In genomic region chr3:56219894-56220805, GRCh38 we compare ENCODE assay signal across 22 cellular contexts.
DNase-seq lines count a peak whose midpoint lies in the region; ATAC-seq, FAIRE-seq and TF ChIP-seq lines count a peak whose summit lies in the region.
"Had no signal": no experiment of that assay in that cellular context is flagged by ENCODE, and none has a peak within 500 bp of the region (broad histone marks: within the 10 kb centered on the region; RNA-seq: fewer than 3 reads in every experiment).

No MANE protein-coding gene starts in this region.

- H3K18ac ChIP-seq in IMR-90 (ENCODE audit: low read depth, low read length): no peak overlapping the region

- no peak overlapping the region for H3K27ac ChIP-seq in IMR-90 (ENCODE audit: insufficient read depth, low read length)
- no peak overlapping the region for H3K27ac ChIP-seq in astrocyte (ENCODE audit: low read depth, low read length)
- H3K27ac ChIP-seq: colonic mucosa, RWPE1, WERI-Rb-1 had no signal

- H3K27ac Mint-ChIP-seq in astrocyte (ENCODE audit: unreplicated experiment): peak overlapping the region; percentile 50
- no peak overlapping the region for H3K27ac Mint-ChIP-seq in effector memory CD8-positive, alpha-beta T cell
- H3K27ac Mint-ChIP-seq: activated naive CD8-positive, alpha-beta T cell treated with anti-CD3 and anti-CD28 coated beads, Interleukin-2, amount 50 U/mL, for 24 hours; CD4-positive, alpha-beta memory T cell; T-helper 2 cell treated with Interferon-gamma antibody and Interleukin-4, amounts not matched to agents 5 μg/mL and 100 μg/mL, for 36 hours had no signal

- no peaks in the 10 kb centered on the region for H3K9me1 ChIP-seq in IMR-90 (ENCODE audit: insufficient read depth, low read length)

- H3K4me3 Mint-ChIP-seq in astrocyte (ENCODE audit: unreplicated experiment): no peak overlapping the region
- no peak overlapping the region for H3K4me3 Mint-ChIP-seq in effector memory CD8-positive, alpha-beta T cell
- H3K4me3 Mint-ChIP-seq: activated naive CD8-positive, alpha-beta T cell treated with anti-CD3 and anti-CD28 coated beads, Interleukin-2, amount 50 U/mL, for 24 hours; brain; CD4-positive, alpha-beta memory T cell; T-helper 2 cell treated with Interferon-gamma antibody and Interleukin-4, amounts not matched to agents 5 μg/mL and 100 μg/mL, for 36 hours had no signal

- no peak overlapping the region for H3K14ac ChIP-seq in IMR-90 (replicated peaks; ENCODE audit: low read depth, low read length)

- H4K20me1 ChIP-seq in IMR-90 (ENCODE audit: insufficient read depth, low read length): no peaks in the 10 kb centered on the region
- no peaks in the 10 kb centered on the region for H4K20me1 ChIP-seq in astrocyte (ENCODE audit: insufficient read depth, low read length)

- no peak overlapping the region for H2BK15ac ChIP-seq in IMR-90 (ENCODE audit: low read depth, low read length)

- no peak overlapping the region for H3K56ac ChIP-seq in IMR-90 (ENCODE audit: extremely low read depth, insufficient read depth, low read length)

- no TSS peak for BruUV-seq in IMR-90 (replicated peaks; lab: Mats Ljungman, UMichigan)

- H3K4me2 ChIP-seq in IMR-90 (ENCODE audit: low read depth, low read length) (no peak overlapping the region), astrocyte (ENCODE audit: low read length) (no peak overlapping the region)

- DNase-seq in IMR-90 (no peak), astrocyte (ENCODE audit: low read depth) (no peak), kidney glomerular epithelial cell (lab: John Stamatoyannopoulos, UW) (peak; percentile 46), retina (no peak), NOMO-1 treated with dmso at 0.1 percent for 144 hours (lab: John Stamatoyannopoulos, UW; ENCODE audit: unreplicated experiment) (no peak)
- DNase-seq in effector memory CD8-positive, alpha-beta T cell: no peak
- DNase-seq: activated CD4-positive, alpha-beta T cell treated with anti-CD3 and anti-CD28 coated beads, Interleukin-2, amount 50 U/mL, for 1 hour; activated effector memory CD4-positive, alpha-beta T cell treated with Interleukin-2 at 50 U/mL for 16 hours; activated naive CD8-positive, alpha-beta T cell treated with anti-CD3 and anti-CD28 coated beads, Interleukin-2, amount 50 U/mL, for 24 hours; CD4-positive, alpha-beta memory T cell; colonic mucosa; glutamatergic neuron; NCI-H1436 treated with DMSO at 0.1 percent for 48 hours; NCI-H526 treated with DMSO at 0.1 percent for 48 hours; stimulated activated CD4-positive, alpha-beta T cell treated with anti-CD3 and anti-CD28 coated beads, Interleukin-4, amount 100 ng/mL, for 24 hours; stimulated activated naive CD8-positive, alpha-beta T cell treated with anti-CD3 and anti-CD28 coated beads, Interleukin-15, Interleukin-2, amounts not matched to agents 100 U/mL and 50 U/mL, for 24 hours; WERI-Rb-1 had no signal

- H2AK9ac ChIP-seq in IMR-90 (replicated peaks; ENCODE audit: low read depth, low read length, poor library complexity): no peak overlapping the region

- no peak overlapping the region for H4K5ac ChIP-seq in IMR-90 (ENCODE audit: low read depth, low read length)

- H3K4me3 ChIP-seq in IMR-90 (ENCODE audit: insufficient read depth, low read depth, low read length) (no peak overlapping the region), astrocyte (ENCODE audit: insufficient read depth, low read depth, low read length) (no peak overlapping the region)
- H3K4me3 ChIP-seq: colonic mucosa had no signal

- no peak for TF ChIP-seq RAD21 in IMR-90 (IDR thresholded peaks at IDR 0.05; ENCODE audit: low read length)

- H3K27me3 ChIP-seq in IMR-90 (ENCODE audit: control insufficient read depth, insufficient read depth, low read length) (no peaks in the 10 kb centered on the region), astrocyte (ENCODE audit: insufficient read depth, low read length) (no peaks in the 10 kb centered on the region)
- H3K27me3 ChIP-seq: colonic mucosa had no signal

- no peak overlapping the region for H2BK120ac ChIP-seq in IMR-90 (ENCODE audit: low read depth, low read length)

- no peak for ATAC-seq in IMR-90 (ENCODE audit: low read depth)
- ATAC-seq in effector memory CD8-positive, alpha-beta T cell (replicated peaks): no peak
- no peak for ATAC-seq in HG02610 (IDR thresholded peaks at IDR 0.05; ENCODE audit: unreplicated experiment)
- ATAC-seq: activated naive CD8-positive, alpha-beta T cell treated with anti-CD3 and anti-CD28 coated beads, Interleukin-2, amount 50 U/mL, for 24 hours; stimulated activated naive CD8-positive, alpha-beta T cell treated with anti-CD3 and anti-CD28 coated beads, Interleukin-15, Interleukin-2, amounts not matched to agents 100 U/mL and 50 U/mL, for 24 hours had no signal

- in situ Hi-C loops in IMR-90 (cut with MboI; ENCODE audit: low sequenced_read_pairs): no loop called here

- H3K36me3 ChIP-seq in IMR-90 (ENCODE audit: control insufficient read depth, insufficient read depth, low read length) (no peaks in the 10 kb centered on the region), astrocyte (ENCODE audit: insufficient read depth, low read length) (no peaks in the 10 kb centered on the region)
- H3K36me3 ChIP-seq: colonic mucosa, WERI-Rb-1 had no signal

- no CpG with 5 or more reads among the region's 11 CpGs for WGBS in IMR-90 (ENCODE audit: extremely low coverage in 2 of 2, insufficient read length in 1 of 2), 2 experiments

- H3K9me3 Mint-ChIP-seq in astrocyte (ENCODE audit: unreplicated experiment): no peaks in the 10 kb centered on the region
- peaks cover 0 to 2% of the 10 kb centered on the region in 2 donors for H3K9me3 Mint-ChIP-seq in effector memory CD8-positive, alpha-beta T cell
- H3K9me3 Mint-ChIP-seq: activated naive CD8-positive, alpha-beta T cell treated with anti-CD3 and anti-CD28 coated beads, Interleukin-2, amount 50 U/mL, for 24 hours; CD4-positive, alpha-beta memory T cell; T-helper 2 cell treated with Interferon-gamma antibody and Interleukin-4, amounts not matched to agents 5 μg/mL and 100 μg/mL, for 36 hours had no signal

- dilution Hi-C loops in IMR-90 (cut with HindIII; ENCODE audit: low sequenced_read_pairs, unreplicated experiment): no loop called here

- no peaks in the 10 kb centered on the region for H3K79me2 ChIP-seq in astrocyte (ENCODE audit: insufficient read depth, low read length)

- TF ChIP-seq CTCF in IMR-90 (conservative IDR thresholded peaks at IDR 0.05; ENCODE audit: low read depth, low read length) (no peak), astrocyte (IDR thresholded peaks at IDR 0.05; ENCODE audit: insufficient read depth, low read depth, low read length) (no peak)

- H3K9ac ChIP-seq in IMR-90 (ENCODE audit: low read depth, low read length) (no peak overlapping the region), astrocyte (ENCODE audit: low read length) (no peak overlapping the region)

- intact Hi-C loops in IMR-90 (cut with micrococcal nuclease): no loop called here

- CTCF ChIA-PET in IMR-90 (lab: Yijun Ruan, JAX): no interaction called here

- H2AFZ ChIP-seq in IMR-90 (replicated peaks; ENCODE audit: low read length, poor library complexity) (no peak overlapping the region), astrocyte (ENCODE audit: low read depth, low read length) (no peak overlapping the region)

- H4K91ac ChIP-seq in IMR-90 (ENCODE audit: insufficient read depth, low read depth, low read length): no peak overlapping the region

- H3K23ac ChIP-seq in IMR-90 (ENCODE audit: low read depth, low read length): no peak overlapping the region

- peaks cover 15% of the 10 kb centered on the region for H3K4me1 Mint-ChIP-seq in astrocyte (ENCODE audit: low read depth, unreplicated experiment)
- H3K4me1 Mint-ChIP-seq in effector memory CD8-positive, alpha-beta T cell (ENCODE audit: low read depth in 2 of 2): no peaks in the 10 kb centered on the region
- H3K4me1 Mint-ChIP-seq: activated naive CD8-positive, alpha-beta T cell treated with anti-CD3 and anti-CD28 coated beads, Interleukin-2, amount 50 U/mL, for 24 hours; CD4-positive, alpha-beta memory T cell had no signal

- no peak overlapping the region for H3K4ac ChIP-seq in IMR-90 (ENCODE audit: low read depth, low read length)

- POLR2A ChIA-PET in IMR-90 (lab: Charles Lee; ENCODE audit: unreplicated experiment): no interaction called here

- H3K79me1 ChIP-seq in IMR-90 (ENCODE audit: low read depth in 1 of 2, low read length in 2 of 2): no peaks in the 10 kb centered on the region

- H4K8ac ChIP-seq in IMR-90 (ENCODE audit: low read depth in 2 of 2, low read length in 2 of 2): no peak overlapping the region

- H2BK20ac ChIP-seq in IMR-90 (ENCODE audit: low read depth, low read length): no peak overlapping the region

- H2BK5ac ChIP-seq in IMR-90 (ENCODE audit: low read depth, low read length, poor library complexity, severe bottlenecking): no peak overlapping the region

- no peak for FAIRE-seq in astrocyte (lab: Jason Lieb, UNC)
- FAIRE-seq: GM12891 had no signal

- H3K27me3 Mint-ChIP-seq in astrocyte (ENCODE audit: low read depth, unreplicated experiment): no peaks in the 10 kb centered on the region
- H3K27me3 Mint-ChIP-seq in effector memory CD8-positive, alpha-beta T cell: no peaks in the 10 kb centered on the region
- H3K27me3 Mint-ChIP-seq: activated naive CD8-positive, alpha-beta T cell treated with anti-CD3 and anti-CD28 coated beads, Interleukin-2, amount 50 U/mL, for 24 hours; brain had no signal

- no peaks in the 10 kb centered on the region for H3K4me1 ChIP-seq in IMR-90 (ENCODE audit: control insufficient read depth, insufficient read depth, low read length)
- H3K4me1 ChIP-seq in astrocyte (ENCODE audit: insufficient read depth, low read length): no peaks in the 10 kb centered on the region
- H3K4me1 ChIP-seq: colonic mucosa had no signal

- H3K36me3 Mint-ChIP-seq in astrocyte (ENCODE audit: low read depth, unreplicated experiment): no peaks in the 10 kb centered on the region
- no peaks in the 10 kb centered on the region for H3K36me3 Mint-ChIP-seq in effector memory CD8-positive, alpha-beta T cell (ENCODE audit: insufficient read depth)
- H3K36me3 Mint-ChIP-seq: CD4-positive, alpha-beta memory T cell had no signal

- H3K9me3 ChIP-seq in IMR-90 (ENCODE audit: control insufficient read depth, insufficient read depth, low read length) (no peaks in the 10 kb centered on the region), astrocyte (ENCODE audit: insufficient read depth, low read depth, low read length) (no peaks in the 10 kb centered on the region)
- H3K9me3 ChIP-seq: colonic mucosa had no signal

- TF ChIP-seq POLR2A in IMR-90 (IDR thresholded peaks at IDR 0.05; ENCODE audit: low read depth, low read length): no peak

- H2AK5ac ChIP-seq in IMR-90 (ENCODE audit: low read depth, low read length): no peak overlapping the region

TF ChIP-seq in IMR-90, 13 proteins besides CTCF, POLR2A, EP300 and RAD21 (continues in another document):
- peak; percentile 17; the same call in 1 of the 2 replicates for TF ChIP-seq MAFK (IDR thresholded peaks at IDR 0.05; ENCODE audit: low read depth, low read length)
- 0 out of 2 replicates have a peak, but pooled peaks have one; percentile 12 for TF ChIP-seq USF2 (IDR thresholded peaks at IDR 0.05; ENCODE audit: low read depth, low read length)
